In genomic region chr4:139472761-139473335, GRCh38 we compare ENCODE assay signal across 4 cellular contexts.
TF ChIP-seq lines count a peak whose summit lies in the region.

No MANE protein-coding gene starts in this region.

TF ChIP-seq in SK-N-SH treated with all-trans-retinoic acid at 6 μM for 48 hours, 23 proteins besides CTCF, POLR2A, EP300 and RAD21:
- TF ChIP-seq CSRNP3 (CRISPR knock-in tag; IDR thresholded peaks at IDR 0.05): no peak
- TF ChIP-seq ISL1 (CRISPR knock-in tag; IDR thresholded peaks at IDR 0.05): peak; percentile 91
- no peak; the same call in 1 of the 2 replicates for TF ChIP-seq ZNF8 (CRISPR knock-in tag; IDR thresholded peaks at IDR 0.05)
- TF ChIP-seq CREB5 (CRISPR knock-in tag; IDR thresholded peaks at IDR 0.05; ENCODE audit: low read depth): 0 out of 2 replicates have a peak, but pooled peaks have one; percentile 63
- TF ChIP-seq PATZ1 (CRISPR knock-in tag; IDR thresholded peaks at IDR 0.05; ENCODE audit: borderline replicate concordance): peak; percentile 61; the same call in 1 of the 2 replicates

TF ChIP-seq in SK-N-SH, 30 proteins besides CTCF, POLR2A, EP300 and RAD21:
- TF ChIP-seq GATA2 (CRISPR knock-in tag; IDR thresholded peaks at IDR 0.05) (no peak), JUND (IDR thresholded peaks at IDR 0.05) (no peak), TCF12 (IDR thresholded peaks at IDR 0.05) (no peak), PBX3 (IDR thresholded peaks at IDR 0.05) (no peak), REST (IDR thresholded peaks at IDR 0.05; ENCODE audit: low read depth, low read length) (no peak), ELF1 (IDR thresholded peaks at IDR 0.05) (no peak), TAF1 (IDR thresholded peaks at IDR 0.05; ENCODE audit: borderline replicate concordance, low read depth, low read length) (no peak), FOXJ3 (CRISPR knock-in tag; IDR thresholded peaks at IDR 0.05) (no peak), RXRA (IDR thresholded peaks at IDR 0.05; ENCODE audit: borderline replicate concordance, low read depth) (no peak), MXI1 (IDR thresholded peaks at IDR 0.05; ENCODE audit: low read depth, low read length) (no peak), SMC3 (IDR thresholded peaks at IDR 0.05; ENCODE audit: low read depth, low read length) (no peak), GABPA (IDR thresholded peaks at IDR 0.05; ENCODE audit: low read depth) (no peak), TEAD4 (IDR thresholded peaks at IDR 0.05; ENCODE audit: borderline replicate concordance, insufficient read depth) (no peak), MEF2A (IDR thresholded peaks at IDR 0.05; ENCODE audit: borderline replicate concordance, low read depth) (no peak), EZH2phosphoT487 (IDR thresholded peaks at IDR 0.05; ENCODE audit: borderline replicate concordance, low read depth) (no peak)
TF ChIP-seq in SK-N-SH: peak in this region for 0.

TF ChIP-seq in HCT116, 20 proteins besides CTCF, POLR2A, EP300 and RAD21:
- TF ChIP-seq ATF3 (IDR thresholded peaks at IDR 0.05) (no peak), ZFX (IDR thresholded peaks at IDR 0.05) (no peak), CBX3 (IDR thresholded peaks at IDR 0.05; ENCODE audit: low read depth) (no peak), FOSL1 (IDR thresholded peaks at IDR 0.05; ENCODE audit: low read depth) (no peak), ZNF274 (IDR thresholded peaks at IDR 0.05; ENCODE audit: low read depth, low read length) (no peak), EGR1 (IDR thresholded peaks at IDR 0.05; ENCODE audit: low read depth) (no peak), EZH2phosphoT487 (IDR thresholded peaks at IDR 0.05; ENCODE audit: borderline replicate concordance) (no peak)

TF ChIP-seq in K562, 482 proteins besides CTCF, POLR2A, EP300 and RAD21:
- TF ChIP-seq RBM34 (IDR thresholded peaks at IDR 0.05; ENCODE audit: borderline replicate concordance, insufficient read depth, low read length): no peak
- TF ChIP-seq FOS (IDR thresholded peaks at IDR 0.05; ENCODE audit: extremely low read depth, insufficient read length): no peak
- peak; percentile 66 for TF ChIP-seq ZNF316 (IDR thresholded peaks at IDR 0.05)
- no peak for TF ChIP-seq PURB (CRISPR knock-in tag; IDR thresholded peaks at IDR 0.05; ENCODE audit: low read depth)
- no peak for TF ChIP-seq ZFP30 (CRISPR knock-in tag; IDR thresholded peaks at IDR 0.05; ENCODE audit: borderline replicate concordance)
- peak; percentile 25; the same call in 1 of the 2 replicates for TF ChIP-seq C11orf30 (IDR thresholded peaks at IDR 0.05; ENCODE audit: low read depth)
- no peak for TF ChIP-seq SMC3 (conservative IDR thresholded peaks at IDR 0.05; ENCODE audit: insufficient read depth, low read depth, low read length)
- no peak for TF ChIP-seq ARHGAP35 (IDR thresholded peaks at IDR 0.05; ENCODE audit: partially characterized antibody)
- TF ChIP-seq ZNF217 (CRISPR knock-in tag; IDR thresholded peaks at IDR 0.05): no peak
- no peak for TF ChIP-seq ATF3 (IDR thresholded peaks at IDR 0.05)
- TF ChIP-seq ATF3 (CRISPR knock-in tag; conservative IDR thresholded peaks at IDR 0.05): no peak
